In the genomic region with DNA sequence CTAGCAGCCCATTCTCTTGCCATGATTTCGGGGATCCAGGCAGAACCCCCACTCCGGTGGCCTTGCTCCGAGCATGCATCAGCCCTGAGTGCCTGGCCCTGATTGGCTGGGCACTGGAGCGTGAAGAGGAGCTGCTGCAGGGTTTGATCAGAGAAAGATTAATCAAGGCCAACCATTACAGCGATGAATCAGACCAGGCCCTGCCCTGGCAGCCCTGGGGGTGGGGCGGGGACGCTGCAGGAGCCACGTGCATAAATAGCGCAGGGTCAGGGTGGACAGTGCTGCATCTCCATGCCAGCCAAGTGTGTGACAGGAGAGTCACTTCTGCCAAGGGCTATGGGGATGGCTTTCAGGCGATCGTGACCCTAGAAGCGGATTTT, we compare ENCODE assay signal across 13 cellular contexts. TPM values are rescaled to one million over a fixed set of nuclear protein-coding genes. Genes with fewer than 3 reads are reported as not detected.
DNase-seq lines count a peak whose midpoint lies in the region; ATAC-seq and TF ChIP-seq lines count a peak whose summit lies in the region.
"Had no signal": no experiment of that assay in that cellular context is flagged by ENCODE, and none has a peak within 500 bp of the region (broad histone marks: within the 10 kb centered on the region; RNA-seq: fewer than 3 reads in every experiment).

No MANE protein-coding gene starts in this region.

- H3K9me3 ChIP-seq in HEK293 (ENCODE audit: control insufficient read depth, insufficient read depth, low read depth, low read length), result no peaks in the 10 kb centered on the region
- H3K9me3 ChIP-seq in adipocyte (ENCODE audit: control insufficient read depth, low read length), result no peaks in the 10 kb centered on the region
- no peaks in the 10 kb centered on the region for H3K9me3 ChIP-seq in right atrium auricular region
- H3K9me3 ChIP-seq: upper lobe of left lung had no signal

- H3K4me3 ChIP-seq in HEK293 (ENCODE audit: low read depth, low read length) (no peak overlapping the region), adipocyte (ENCODE audit: low read length) (no peak overlapping the region), right atrium auricular region (no peak overlapping the region)
- H3K4me3 ChIP-seq: upper lobe of left lung had no signal

- peak overlapping the region; percentile 18; the same call in 1 of the 2 replicates for H3K27ac ChIP-seq in 22Rv1
- no peak overlapping the region for H3K27ac ChIP-seq in HEK293 (ENCODE audit: extremely low read depth, low read depth, low read length)
- peak overlapping the region; percentile 69 to 74 for H3K27ac ChIP-seq in right atrium auricular region
- H3K27ac ChIP-seq: C4-2B, upper lobe of left lung had no signal

- H3K9me3 Mint-ChIP-seq in activated T-helper 17 cell treated with anti-CD3 and anti-CD28 coated beads, Interleukin-2, amount 50 U/mL, for 72 hours, result no peaks in the 10 kb centered on the region

- DNase-seq in adipocyte (ENCODE audit: low read depth), result peak; percentile 68
- no peak for DNase-seq in right atrium auricular region (ENCODE audit: low spot score)
- DNase-seq in NAMALWA (ENCODE audit: low spot score), result no peak
- no peak for DNase-seq in HuH-7.5 (ENCODE audit: low spot score)
- DNase-seq: upper lobe of left lung had no signal

- no peak overlapping the region for H3K9ac ChIP-seq in adipocyte (ENCODE audit: low read length)

- H3K27me3 ChIP-seq in adipocyte (replicated peaks; ENCODE audit: control insufficient read depth, insufficient read depth, low read length) (peaks cover 3% of the 10 kb centered on the region), right atrium auricular region (no peaks in the 10 kb centered on the region)

- POLR2A ChIA-PET in HEK293 (lab: Yijun Ruan, JAX), result no interaction called here

- H3K36me3 ChIP-seq in HEK293 (ENCODE audit: control insufficient read depth in 2 of 2, insufficient read depth in 1 of 2, low read length in 2 of 2), result no peaks in the 10 kb centered on the region
- no peaks in the 10 kb centered on the region for H3K36me3 ChIP-seq in adipocyte (ENCODE audit: control insufficient read depth, insufficient read depth, low read length, severe bottlenecking)
- H3K36me3 ChIP-seq in right atrium auricular region, result no peaks in the 10 kb centered on the region
- H3K36me3 ChIP-seq: upper lobe of left lung had no signal

- no peak for ATAC-seq in activated T-helper 17 cell treated with anti-CD3 and anti-CD28 coated beads, Interleukin-2, amount 50 U/mL, for 72 hours (replicated peaks)
- no peak for ATAC-seq in HG03460 (IDR thresholded peaks at IDR 0.05; ENCODE audit: unreplicated experiment)

- H3K27ac Mint-ChIP-seq in activated T-helper 17 cell treated with anti-CD3 and anti-CD28 coated beads, Interleukin-2, amount 50 U/mL, for 72 hours, result no peak overlapping the region

- no peak overlapping the region for H3K4me3 Mint-ChIP-seq in activated T-helper 17 cell treated with anti-CD3 and anti-CD28 coated beads, Interleukin-2, amount 50 U/mL, for 72 hours

- peaks cover 14% of the 10 kb centered on the region for H3K4me1 Mint-ChIP-seq in activated T-helper 17 cell treated with anti-CD3 and anti-CD28 coated beads, Interleukin-2, amount 50 U/mL, for 72 hours

- TF ChIP-seq CTCF in 22Rv1 (IDR thresholded peaks at IDR 0.05) (no peak), HEK293 (tag by site-specific recombination; IDR thresholded peaks at IDR 0.05) (no peak), right atrium auricular region (IDR thresholded peaks at IDR 0.05) (no peak)

- H3K36me3 Mint-ChIP-seq in activated T-helper 17 cell treated with anti-CD3 and anti-CD28 coated beads, Interleukin-2, amount 50 U/mL, for 72 hours (ENCODE audit: low read depth), result no peaks in the 10 kb centered on the region

- H3K4me1 ChIP-seq in HEK293 (ENCODE audit: control insufficient read depth, insufficient read depth, low read length), result no peaks in the 10 kb centered on the region
- H3K4me1 ChIP-seq in adipocyte (ENCODE audit: control insufficient read depth, insufficient read depth, low read length), result peaks cover 25% of the 10 kb centered on the region
- peaks cover 0 to 57% of the 10 kb centered on the region in 2 donors for H3K4me1 ChIP-seq in right atrium auricular region

- peaks cover 9% of the 10 kb centered on the region for H3K27me3 Mint-ChIP-seq in activated T-helper 17 cell treated with anti-CD3 and anti-CD28 coated beads, Interleukin-2, amount 50 U/mL, for 72 hours

- CTCF ChIA-PET in HEK293 (lab: Yijun Ruan, JAX), result interaction anchor here (0.6 to 9.7 kb wide), 5 partner anchors 76 to 908 kb away, joined by 3 to 427 read pairs (median 18); a partner anchor contains a TSS

TF ChIP-seq in HEK293, 187 proteins besides CTCF, POLR2A, EP300 and RAD21:
- 0 out of 2 replicates have a peak, but pooled peaks have one; percentile 7 for TF ChIP-seq KLF1 (tag by site-specific recombination; IDR thresholded peaks at IDR 0.05)
- TF ChIP-seq, protein P1, sequence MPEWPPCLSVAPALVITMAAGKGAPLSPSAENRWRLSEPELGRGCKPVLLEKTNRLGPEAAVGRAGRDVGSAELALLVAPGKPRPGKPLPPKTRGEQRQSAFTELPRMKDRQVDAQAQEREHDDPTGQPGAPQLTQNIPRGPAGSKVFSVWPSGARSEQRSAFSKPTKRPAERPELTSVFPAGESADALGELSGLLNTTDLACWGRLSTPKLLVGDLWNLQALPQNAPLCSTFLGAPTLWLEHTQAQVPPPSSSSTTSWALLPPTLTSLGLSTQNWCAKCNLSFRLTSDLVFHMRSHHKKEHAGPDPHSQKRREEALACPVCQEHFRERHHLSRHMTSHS (tag by site-specific recombination; IDR thresholded peaks at IDR 0.05), result no peak

RNA-seq across cellular contexts. Expression of a gene that starts 3.4 kb away (rescaled TPM):
- 1 to 10 TPM; 5.2 to 8.7 TPM for total RNA-seq in right atrium auricular region
- under 1 TPM; 0.24 to 0.69 TPM for total RNA-seq in activated T-helper 17 cell treated with anti-CD3 and anti-CD28 coated beads, Interleukin-2, amount 50 U/mL, for 72 hours
- total RNA-seq: lung microvascular endothelial cell had no signal

RNA-seq across cellular contexts. Expression of a gene that starts 33.3 kb away (rescaled TPM):
- total RNA-seq in right atrium auricular region, result 1 to 10 TPM; 3.9 to 4.6 TPM
- under 1 TPM in 1 of 2 donors, not detected in 1; 0.13 TPM for total RNA-seq in activated T-helper 17 cell treated with anti-CD3 and anti-CD28 coated beads, Interleukin-2, amount 50 U/mL, for 72 hours
- total RNA-seq: lung microvascular endothelial cell; T-helper 1 cell treated with Interleukin-12 subunit alpha and Interleukin-12 subunit beta and Interleukin-4 antibody, amounts not matched to agents 30 ng/mL and 1 ng/mL, for 36 hours had no signal

RNA-seq across cellular contexts. Expression of a gene that starts 55.0 kb away (rescaled TPM):
- total RNA-seq in right atrium auricular region, result under 1 TPM in 1 of 2 donors, not detected in 1; 0.20 TPM
- total RNA-seq in activated T-helper 17 cell treated with anti-CD3 and anti-CD28 coated beads, Interleukin-2, amount 50 U/mL, for 72 hours, result under 1 TPM in 1 of 2 donors, not detected in 1; 0.40 TPM
- total RNA-seq: fibroblast of villous mesenchyme; lung microvascular endothelial cell; T-helper 1 cell treated with Interleukin-12 subunit alpha and Interleukin-12 subunit beta and Interleukin-4 antibody, amounts not matched to agents 30 ng/mL and 1 ng/mL, for 36 hours had no signal

RNA-seq across cellular contexts. Expression of a gene that starts 59.0 kb away (rescaled TPM):
- total RNA-seq in right atrium auricular region, result 1,000 to 10,000 TPM; 1,082 to 1,229 TPM
- not detected for total RNA-seq in activated T-helper 17 cell treated with anti-CD3 and anti-CD28 coated beads, Interleukin-2, amount 50 U/mL, for 72 hours
- total RNA-seq: lung microvascular endothelial cell; T-helper 1 cell treated with Interleukin-12 subunit alpha and Interleukin-12 subunit beta and Interleukin-4 antibody, amounts not matched to agents 30 ng/mL and 1 ng/mL, for 36 hours had no signal

Comparison
In these comparisons a context has a peak if more than half of its experiments do, and no peak if none do; other contexts are left out.
1. RNA of a gene that starts 33.3 kb away (total RNA-seq): 3.9 to 4.6 TPM in right atrium auricular region; 0.13 TPM in activated T-helper 17 cell treated with anti-CD3 and anti-CD28 coated beads, Interleukin-2, amount 50 U/mL, for 72 hours; every median in the first group is over 4 times any median in the second.